ENCODE assay signal across 1 cellular context in the genomic region with DNA sequence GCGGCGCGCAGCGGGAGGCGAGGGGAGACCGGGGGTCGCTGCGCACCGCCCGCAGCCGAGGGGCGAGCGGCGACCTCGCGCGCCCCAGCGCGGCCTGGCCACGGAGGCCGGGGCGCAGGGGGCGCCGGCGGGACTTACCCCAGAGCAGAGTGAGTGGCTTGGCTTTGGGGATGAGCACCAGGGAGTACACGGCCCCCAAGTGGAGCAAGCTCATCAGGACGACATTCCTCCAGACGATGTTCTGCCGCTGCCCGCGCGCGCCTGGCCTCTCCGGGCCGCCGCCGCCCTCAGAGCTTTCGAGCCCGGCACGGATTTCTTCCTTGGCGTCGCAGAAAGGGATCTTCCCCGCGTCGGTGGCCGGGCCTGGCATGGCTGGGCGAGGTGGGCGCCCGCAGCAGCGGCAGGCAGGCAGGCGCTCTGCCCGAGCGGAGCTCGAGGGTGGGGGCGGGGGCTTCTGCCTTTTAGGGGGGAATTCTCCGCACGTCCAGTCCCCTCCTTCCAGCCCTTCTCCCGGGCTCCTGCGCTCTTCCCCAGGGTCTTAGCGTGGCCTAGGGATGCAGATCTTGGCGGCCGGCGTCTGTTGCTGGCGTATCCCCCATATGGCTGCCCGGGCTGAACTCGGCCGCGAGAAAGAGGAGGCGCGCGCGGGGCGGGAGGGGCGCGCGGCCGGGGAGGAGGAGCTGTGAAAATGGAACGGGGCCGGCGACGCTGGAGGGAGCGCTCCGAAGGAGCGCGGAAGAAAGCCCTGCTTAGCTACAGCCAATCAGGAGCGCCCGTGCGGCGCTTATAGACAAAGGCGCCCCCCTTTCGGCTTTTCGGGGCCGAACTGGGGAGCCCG.
TF ChIP-seq lines count a peak whose summit lies in the region.

TSS of gene SCD5 (minus strand) at position 629 of the 838 bp plus-strand sequence. CDS start at position 370, 259 bp downstream.

TF ChIP-seq in HCT116, 20 proteins besides CTCF, POLR2A, EP300 and RAD21 (continued from another document):
- TF ChIP-seq, protein P1, sequence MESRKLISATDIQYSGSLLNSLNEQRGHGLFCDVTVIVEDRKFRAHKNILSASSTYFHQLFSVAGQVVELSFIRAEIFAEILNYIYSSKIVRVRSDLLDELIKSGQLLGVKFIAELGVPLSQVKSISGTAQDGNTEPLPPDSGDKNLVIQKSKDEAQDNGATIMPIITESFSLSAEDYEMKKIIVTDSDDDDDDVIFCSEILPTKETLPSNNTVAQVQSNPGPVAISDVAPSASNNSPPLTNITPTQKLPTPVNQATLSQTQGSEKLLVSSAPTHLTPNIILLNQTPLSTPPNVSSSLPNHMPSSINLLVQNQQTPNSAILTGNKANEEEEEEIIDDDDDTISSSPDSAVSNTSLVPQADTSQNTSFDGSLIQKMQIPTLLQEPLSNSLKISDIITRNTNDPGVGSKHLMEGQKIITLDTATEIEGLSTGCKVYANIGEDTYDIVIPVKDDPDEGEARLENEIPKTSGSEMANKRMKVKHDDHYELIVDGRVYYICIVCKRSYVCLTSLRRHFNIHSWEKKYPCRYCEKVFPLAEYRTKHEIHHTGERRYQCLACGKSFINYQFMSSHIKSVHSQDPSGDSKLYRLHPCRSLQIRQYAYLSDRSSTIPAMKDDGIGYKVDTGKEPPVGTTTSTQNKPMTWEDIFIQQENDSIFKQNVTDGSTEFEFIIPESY (IDR thresholded peaks at IDR 0.05; ENCODE audit: extremely low read depth, insufficient replicate concordance, low read length): no peak
- no peak for TF ChIP-seq CEBPB (IDR thresholded peaks at IDR 0.05; ENCODE audit: low read depth)
- peak; percentile 58 for TF ChIP-seq ZFX (IDR thresholded peaks at IDR 0.05)
- TF ChIP-seq POLR2AphosphoS5 (IDR thresholded peaks at IDR 0.05; ENCODE audit: low read depth, low read length): peak; percentile 46; the same call in 1 of the 2 replicates
- no peak for TF ChIP-seq ZNF274 (IDR thresholded peaks at IDR 0.05; ENCODE audit: low read depth, low read length)
